In genomic region chr19:2332341-2333026, GRCh38 we compare ENCODE assay signal across 8 cellular contexts. TPM values are rescaled to one million over a fixed set of nuclear protein-coding genes. Genes with fewer than 3 reads are reported as not detected.
DNase-seq lines count a peak whose midpoint lies in the region; ATAC-seq and TF ChIP-seq lines count a peak whose summit lies in the region.

No MANE protein-coding gene starts in this region.

- peaks cover 0 to 2% (median 0%) of the 10 kb centered on the region in 8 donors for H3K9me3 Mint-ChIP-seq in CD4-positive, alpha-beta memory T cell
- no peaks in the 10 kb centered on the region for H3K9me3 Mint-ChIP-seq in immature natural killer cell

- H3K4me3 ChIP-seq in CD4-positive, alpha-beta memory T cell (ENCODE audit: low read length in 2 of 2), result no peak overlapping the region
- no peak overlapping the region for H3K4me3 ChIP-seq in prostate gland

- WGBS in prostate gland, result 47% methylated on average over 15 of the region's 17 CpGs

- TF ChIP-seq CTCF in prostate gland (IDR thresholded peaks at IDR 0.05), result no peak

- intact Hi-C loops in CD4-positive, alpha-beta memory T cell (cut with micrococcal nuclease), result no loop called here
- intact Hi-C loops in prostate gland (cut with DNase I), result no loop called here

- ATAC-seq in GM19397 (IDR thresholded peaks at IDR 0.05; ENCODE audit: unreplicated experiment), result peak; percentile 48
- ATAC-seq in GM18867 (IDR thresholded peaks at IDR 0.05; ENCODE audit: unreplicated experiment), result no peak
- no peak for ATAC-seq in GM21528 (IDR thresholded peaks at IDR 0.05; ENCODE audit: low FRiP score, unreplicated experiment)
- ATAC-seq in GM18909 (IDR thresholded peaks at IDR 0.05; ENCODE audit: poor library complexity, unreplicated experiment), result no peak

- no peaks in the 10 kb centered on the region for H3K27me3 ChIP-seq in CD4-positive, alpha-beta memory T cell (ENCODE audit: insufficient read depth, low read length)
- no peaks in the 10 kb centered on the region for H3K27me3 ChIP-seq in prostate gland (replicated peaks; ENCODE audit: insufficient read depth)

- POLR2A ChIA-PET in CD4-positive, alpha-beta memory T cell (lab: Charles Lee; ENCODE audit: partially characterized antibody), result interaction anchor here (0.9 to 1.1 kb wide), 3 partner anchors 10 to 97 kb away, joined by 3 read pairs; partner anchors contain the start of gene PLEKHJ1

- H3K9me3 ChIP-seq in CD4-positive, alpha-beta memory T cell (ENCODE audit: control insufficient read depth in 1 of 2, low read length in 2 of 2), result no peaks in the 10 kb centered on the region
- no peaks in the 10 kb centered on the region for H3K9me3 ChIP-seq in prostate gland

- no peaks in the 10 kb centered on the region for H3K36me3 ChIP-seq in CD4-positive, alpha-beta memory T cell (ENCODE audit: insufficient read depth, low read length)
- no peaks in the 10 kb centered on the region for H3K36me3 ChIP-seq in prostate gland

- CTCF ChIA-PET in CD4-positive, alpha-beta memory T cell (lab: Charles Lee; ENCODE audit: partially characterized antibody), result no interaction called here

- H3K4me1 ChIP-seq in CD4-positive, alpha-beta memory T cell (ENCODE audit: insufficient read depth, low read length), result peaks cover 32% of the 10 kb centered on the region
- peaks cover 12% of the 10 kb centered on the region for H3K4me1 ChIP-seq in prostate gland (replicated peaks)

- H3K27ac Mint-ChIP-seq in CD4-positive, alpha-beta memory T cell, result peak overlapping the region; percentile 73 to 90 (median 80)
- peak overlapping the region in 5 of 6 donors; percentile 49 to 68 (median 61) for H3K27ac Mint-ChIP-seq in immature natural killer cell

- H3K36me3 Mint-ChIP-seq in CD4-positive, alpha-beta memory T cell, result peaks cover 4 to 20% of the 10 kb centered on the region in 2 donors
- peaks cover 0 to 5% (median 0%) of the 10 kb centered on the region in 3 donors for H3K36me3 Mint-ChIP-seq in immature natural killer cell

- peak; percentile 25 to 65 (median 43) for DNase-seq in CD4-positive, alpha-beta memory T cell
- DNase-seq in T follicular helper cell (ENCODE audit: low read depth) (peak; percentile 9), immature natural killer cell (peak; percentile 31 to 52 (median 42)), prostate gland (ENCODE audit: low spot score) (no peak)

- TF ChIP-seq POLR2A in prostate gland (IDR thresholded peaks at IDR 0.05), result no peak

- no peaks in the 10 kb centered on the region for H3K27me3 Mint-ChIP-seq in CD4-positive, alpha-beta memory T cell
- H3K27me3 Mint-ChIP-seq in immature natural killer cell (ENCODE audit: low read depth in 3 of 3), result peaks cover 2 to 14% (median 13%) of the 10 kb centered on the region in 3 donors

- no peak overlapping the region for H3K27ac ChIP-seq in CD4-positive, alpha-beta memory T cell (ENCODE audit: low read depth, low read length)
- no peak overlapping the region for H3K27ac ChIP-seq in prostate gland

- peaks cover 25 to 55% (median 40%) of the 10 kb centered on the region in 4 donors for H3K4me1 Mint-ChIP-seq in CD4-positive, alpha-beta memory T cell
- H3K4me1 Mint-ChIP-seq in immature natural killer cell, result peaks cover 33 to 39% of the 10 kb centered on the region in 2 donors

- H3K4me3 Mint-ChIP-seq in CD4-positive, alpha-beta memory T cell, result peak overlapping the region in 5 of 8 donors; percentile 13 to 59 (median 40)
- peak overlapping the region in 3 of 5 donors; percentile 6 to 27 (median 8) for H3K4me3 Mint-ChIP-seq in immature natural killer cell

RNA-seq across cellular contexts. Expression of gene SPPL2B, which starts 4.0 kb away (rescaled TPM):
- 10 to 100 TPM; 76.8 to 82.8 TPM for total RNA-seq in CD4-positive, alpha-beta memory T cell
- polyA plus RNA-seq in CD4-positive, alpha-beta memory T cell, result 1 to 10 TPM; 6.2 to 9.4 TPM
- 10 to 100 TPM in 2 of 3 donors, 1 to 10 TPM in 1; 6.9 to 16.4 (median 12.5) TPM for polyA plus RNA-seq in immature natural killer cell
- 10 to 100 TPM; 54.0 to 87.1 TPM for total RNA-seq in prostate gland

RNA-seq across cellular contexts. Expression of gene LSM7, which starts 4.1 kb away (rescaled TPM):
- total RNA-seq in CD4-positive, alpha-beta memory T cell, result 100 to 1,000 TPM; 107 to 108 TPM
- polyA plus RNA-seq in CD4-positive, alpha-beta memory T cell, result 100 to 1,000 TPM; 165 to 171 TPM
- 100 to 1,000 TPM; 163 to 285 (median 170) TPM for polyA plus RNA-seq in immature natural killer cell
- total RNA-seq in prostate gland, result 100 to 1,000 TPM; 125 to 135 TPM

RNA-seq across cellular contexts. Expression of gene LINGO3, which starts 24.5 kb away (rescaled TPM):
- under 1 TPM; 0.73 to 0.75 TPM for total RNA-seq in CD4-positive, alpha-beta memory T cell
- 1 to 10 TPM in 1 of 2 donors, under 1 TPM in 1; 0.46 to 7.1 TPM for polyA plus RNA-seq in CD4-positive, alpha-beta memory T cell
- 10 to 100 TPM in 1 of 3 donors, 1 to 10 TPM in 2; 2.7 to 13.2 (median 2.7) TPM for polyA plus RNA-seq in immature natural killer cell
- under 1 TPM in 1 of 2 donors, not detected in 1; 0.68 TPM for total RNA-seq in prostate gland

RNA-seq across cellular contexts. Expression of gene TMPRSS9, which starts 27.6 kb away (rescaled TPM):
- total RNA-seq in CD4-positive, alpha-beta memory T cell, result not detected
- not detected for polyA plus RNA-seq in CD4-positive, alpha-beta memory T cell
- polyA plus RNA-seq in immature natural killer cell, result not detected
- 1 to 10 TPM in 1 of 2 donors, under 1 TPM in 1; 0.14 to 2.2 TPM for total RNA-seq in prostate gland

RNA-seq across cellular contexts. Expression of gene PEAK3, which starts 50.5 kb away (rescaled TPM):
- total RNA-seq in CD4-positive, alpha-beta memory T cell, result under 1 TPM in 1 of 2 experiments, not detected in 1; 0.11 TPM
- under 1 TPM; 0.07 TPM for polyA plus RNA-seq in CD4-positive, alpha-beta memory T cell
- polyA plus RNA-seq in immature natural killer cell, result 10 to 100 TPM in 1 of 3 donors, 1 to 10 TPM in 1, under 1 TPM in 1; 0.96 to 10.8 (median 2.5) TPM
- total RNA-seq in prostate gland, result under 1 TPM; 0.27 to 0.80 TPM
